16 cellular contexts compared by ENCODE assay signal in the genomic region with DNA sequence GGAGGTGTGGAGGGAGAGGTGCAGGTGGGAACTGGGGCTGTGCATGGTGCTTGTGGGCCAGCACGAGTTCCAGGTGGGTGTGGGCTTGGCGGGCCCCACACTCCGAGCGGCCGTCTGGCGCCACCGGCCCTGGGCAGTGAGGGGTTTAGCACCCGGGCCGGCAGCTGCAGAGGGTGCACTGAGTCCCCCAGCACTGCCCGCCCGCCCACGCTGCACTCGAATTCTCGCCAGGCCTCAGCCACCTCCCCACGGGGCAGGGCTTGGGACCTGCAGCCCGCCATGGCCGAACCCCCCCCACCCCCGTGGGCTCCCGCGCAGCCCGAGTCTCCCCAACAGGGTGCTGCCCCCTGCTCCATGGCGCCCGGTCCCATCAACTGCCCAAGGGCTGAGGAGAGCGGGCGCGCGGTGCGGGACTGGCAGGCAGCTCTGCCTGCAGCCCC.
A peak's percentile ranks its signal among the peaks of the same experiment; 100 is the strongest.
DNase-seq lines count a peak whose midpoint lies in the region; ATAC-seq and TF ChIP-seq lines count a peak whose summit lies in the region.
"Had no signal": no experiment of that assay in that cellular context is flagged by ENCODE, and none has a peak within 500 bp of the region (broad histone marks: within the 10 kb centered on the region; RNA-seq: fewer than 3 reads in every experiment).

No MANE protein-coding gene starts in this region.

- intact Hi-C loops in posterior vena cava (cut with DNase I) (no loop called here), aorta (cut with DNase I) (no loop called here)
- intact Hi-C loops in activated T-helper 2 cell treated with anti-CD3 and anti-CD28 coated beads, Interferon-gamma antibody, Interleukin-2, Interleukin-4, amounts not matched to agents 10 μg/mL and 5 μg/mL and 100 μg/mL, durations not matched to agents 14 hours and 24 hours and 36 hours (cut with micrococcal nuclease): no loop called here

- H3K9me3 Mint-ChIP-seq in chondrocyte (ENCODE audit: low read depth): no peaks in the 10 kb centered on the region
- peaks cover 17% of the 10 kb centered on the region for H3K9me3 Mint-ChIP-seq in activated T-helper 2 cell treated with anti-CD3 and anti-CD28 coated beads, Interferon-gamma antibody, Interleukin-2, Interleukin-4, amounts not matched to agents 10 μg/mL and 5 μg/mL and 100 μg/mL, durations not matched to agents 14 hours and 24 hours and 36 hours

- H3K36me3 Mint-ChIP-seq in chondrocyte (ENCODE audit: low read depth): no peaks in the 10 kb centered on the region
- no peaks in the 10 kb centered on the region for H3K36me3 Mint-ChIP-seq in activated T-helper 2 cell treated with anti-CD3 and anti-CD28 coated beads, Interferon-gamma antibody, Interleukin-2, Interleukin-4, amounts not matched to agents 10 μg/mL and 5 μg/mL and 100 μg/mL, durations not matched to agents 14 hours and 24 hours and 36 hours (ENCODE audit: low read depth)

- no peaks in the 10 kb centered on the region for H3K4me1 Mint-ChIP-seq in chondrocyte (ENCODE audit: low read depth)
- no peaks in the 10 kb centered on the region for H3K4me1 Mint-ChIP-seq in activated T-helper 2 cell treated with anti-CD3 and anti-CD28 coated beads, Interferon-gamma antibody, Interleukin-2, Interleukin-4, amounts not matched to agents 10 μg/mL and 5 μg/mL and 100 μg/mL, durations not matched to agents 14 hours and 24 hours and 36 hours (ENCODE audit: low read depth)

- peaks cover 2% of the 10 kb centered on the region for H3K27me3 Mint-ChIP-seq in chondrocyte (ENCODE audit: low read depth)
- H3K27me3 Mint-ChIP-seq in activated T-helper 2 cell treated with anti-CD3 and anti-CD28 coated beads, Interferon-gamma antibody, Interleukin-2, Interleukin-4, amounts not matched to agents 10 μg/mL and 5 μg/mL and 100 μg/mL, durations not matched to agents 14 hours and 24 hours and 36 hours (ENCODE audit: low read depth): no peaks in the 10 kb centered on the region
- H3K27me3 Mint-ChIP-seq: CD4-positive, alpha-beta T cell had no signal

- no peak overlapping the region for H3K27ac ChIP-seq in aorta (ENCODE audit: low read depth in 1 of 2, low read length in 2 of 2)
- H3K27ac ChIP-seq: 22Rv1, A549, C4-2B, GM23248 had no signal

- H3K36me3 ChIP-seq in aorta (ENCODE audit: control insufficient read depth in 1 of 2, insufficient read depth in 2 of 2, low read length in 1 of 2): no peaks in the 10 kb centered on the region
- H3K36me3 ChIP-seq: HAP-1 had no signal

- H3K4me3 Mint-ChIP-seq in chondrocyte (ENCODE audit: unreplicated experiment): no peak overlapping the region
- H3K4me3 Mint-ChIP-seq in activated T-helper 2 cell treated with anti-CD3 and anti-CD28 coated beads, Interferon-gamma antibody, Interleukin-2, Interleukin-4, amounts not matched to agents 10 μg/mL and 5 μg/mL and 100 μg/mL, durations not matched to agents 14 hours and 24 hours and 36 hours (ENCODE audit: low read depth): no peak overlapping the region
- H3K4me3 Mint-ChIP-seq: CD4-positive, alpha-beta T cell had no signal

- H3K27me3 ChIP-seq in aorta (ENCODE audit: control insufficient read depth in 1 of 2, insufficient read depth in 2 of 2, low read length in 1 of 2): no peaks in the 10 kb centered on the region

- H3K9me3 ChIP-seq in aorta (ENCODE audit: control insufficient read depth, low read length): no peaks in the 10 kb centered on the region
- H3K9me3 ChIP-seq: A549, Caco-2, HAP-1 had no signal

- H3K27ac Mint-ChIP-seq in chondrocyte (ENCODE audit: unreplicated experiment): no peak overlapping the region
- no peak overlapping the region for H3K27ac Mint-ChIP-seq in activated T-helper 2 cell treated with anti-CD3 and anti-CD28 coated beads, Interferon-gamma antibody, Interleukin-2, Interleukin-4, amounts not matched to agents 10 μg/mL and 5 μg/mL and 100 μg/mL, durations not matched to agents 14 hours and 24 hours and 36 hours
- H3K27ac Mint-ChIP-seq: CD4-positive, alpha-beta T cell had no signal

- peak; percentile 22 for ATAC-seq in aorta (ENCODE audit: low FRiP score)
- ATAC-seq: A549, HepG2 had no signal

- no peak for TF ChIP-seq CTCF in chondrocyte (IDR thresholded peaks at IDR 0.05)

- H3K4me1 ChIP-seq in aorta (ENCODE audit: control insufficient read depth in 1 of 2, insufficient read depth in 2 of 2, low read length in 2 of 2): no peaks in the 10 kb centered on the region
- H3K4me1 ChIP-seq: A549, Caco-2, HAP-1 had no signal

- WGBS in aorta, 2 donors: 89 to 94% methylated on average over 20 to 28 of the region's 28 CpGs

- no peak overlapping the region for H3K4me3 ChIP-seq in aorta (ENCODE audit: low read length in 2 of 2)
- H3K4me3 ChIP-seq: A549, GM23248, HAP-1 had no signal

- DNase-seq in activated effector memory CD4-positive, alpha-beta T cell treated with anti-CD3 and anti-CD28 coated beads, Interleukin-2, amount 50 U/mL, for 16 hours: peak; percentile 58
- DNase-seq in activated effector memory CD4-positive, alpha-beta T cell treated with Interleukin-2 at 50 U/mL for 16 hours: no peak
- peak; percentile 82 for DNase-seq in chondrocyte (ENCODE audit: low spot score)
- peak; percentile 73 for DNase-seq in posterior vena cava (ENCODE audit: low spot score)
- DNase-seq in aorta: no peak
- DNase-seq in activated T-helper 2 cell treated with anti-CD3 and anti-CD28 coated beads, Interferon-gamma antibody, Interleukin-2, Interleukin-4, amounts not matched to agents 10 μg/mL and 5 μg/mL and 100 μg/mL, durations not matched to agents 14 hours and 24 hours and 36 hours (ENCODE audit: low spot score): no peak
- no peak for DNase-seq in stimulated activated naive CD4-positive, alpha-beta T cell treated with Interleukin-2 at 50 U/mL for 16 hours (lab: John Stamatoyannopoulos, UW)
- DNase-seq: AML-193; Caco-2; CD4-positive, alpha-beta T cell; GM23248 had no signal

Comparison
In these comparisons a context has a peak if more than half of its experiments do, and no peak if none do; other contexts are left out.
1. DNase-seq: peak in activated effector memory CD4-positive, alpha-beta T cell treated with anti-CD3 and anti-CD28 coated beads, Interleukin-2, amount 50 U/mL, for 16 hours (single experiment), chondrocyte (single experiment) and posterior vena cava (single experiment); none in activated effector memory CD4-positive, alpha-beta T cell treated with Interleukin-2 at 50 U/mL for 16 hours (single experiment), aorta (0 of 2), activated T-helper 2 cell treated with anti-CD3 and anti-CD28 coated beads, Interferon-gamma antibody, Interleukin-2, Interleukin-4, amounts not matched to agents 10 μg/mL and 5 μg/mL and 100 μg/mL, durations not matched to agents 14 hours and 24 hours and 36 hours (single experiment) and stimulated activated naive CD4-positive, alpha-beta T cell treated with Interleukin-2 at 50 U/mL for 16 hours (single experiment).